Comparison of ENCODE assay signal across 18 cellular contexts in genomic region chr21:45053561-45053960, GRCh38.
"Had no signal": no experiment of that assay in that cellular context is flagged by ENCODE, and none has a peak within 500 bp of the region (broad histone marks: within the 10 kb centered on the region; RNA-seq: fewer than 3 reads in every experiment).

No MANE protein-coding gene starts in this region.

- H3K36me3 Mint-ChIP-seq: naive thymus-derived CD4-positive, alpha-beta T cell; stimulated activated effector memory CD8-positive, alpha-beta T cell treated with anti-CD3 and anti-CD28 coated beads, Interleukin-12 subunit alpha, Interleukin-12 subunit beta, amount 100 ng/mL, for 72 hours had no signal

- H3K27ac Mint-ChIP-seq: naive thymus-derived CD4-positive, alpha-beta T cell; stimulated activated effector memory CD8-positive, alpha-beta T cell treated with anti-CD3 and anti-CD28 coated beads, Interleukin-12 subunit alpha, Interleukin-12 subunit beta, amount 100 ng/mL, for 72 hours had no signal

- DNase-seq: dorsolateral prefrontal cortex; effector CD8-positive, alpha-beta T cell; foreskin melanocyte; heart right ventricle; hypothalamus; kidney glomerular epithelial cell; mesendoderm; naive thymus-derived CD4-positive, alpha-beta T cell; nephron progenitor cell; ovary; stimulated activated CD4-positive, alpha-beta T cell treated with anti-CD3 and anti-CD28 coated beads, Interleukin-4, amount 100 ng/mL, for 1 hour; stimulated activated CD8-positive, alpha-beta memory T cell treated with anti-CD3 and anti-CD28 coated beads, Interleukin-4, amount 100 ng/mL, for 48 hours; stimulated activated naive CD8-positive, alpha-beta T cell treated with anti-CD3 and anti-CD28 coated beads, Interleukin-15, Interleukin-2, amounts not matched to agents 100 U/mL and 50 U/mL, for 24 hours; transverse colon had no signal

- H3K4me3 ChIP-seq: dorsolateral prefrontal cortex, heart right ventricle, ovary, right atrium auricular region, smooth muscle cell, transverse colon had no signal

- H3K9me3 Mint-ChIP-seq: nephron progenitor cell; stimulated activated effector memory CD8-positive, alpha-beta T cell treated with anti-CD3 and anti-CD28 coated beads, Interleukin-12 subunit alpha, Interleukin-12 subunit beta, amount 100 ng/mL, for 72 hours had no signal

- ATAC-seq: heart right ventricle; naive thymus-derived CD4-positive, alpha-beta T cell; stimulated activated effector memory CD8-positive, alpha-beta T cell treated with anti-CD3 and anti-CD28 coated beads, Interleukin-12 subunit alpha, Interleukin-12 subunit beta, amount 100 ng/mL, for 72 hours; stimulated activated naive CD8-positive, alpha-beta T cell treated with anti-CD3 and anti-CD28 coated beads, Interleukin-15, Interleukin-2, amounts not matched to agents 100 U/mL and 50 U/mL, for 24 hours had no signal

- H3K27ac ChIP-seq: dorsolateral prefrontal cortex, heart right ventricle, neutrophil, ovary, right atrium auricular region, transverse colon had no signal

- H3K4me1 ChIP-seq: right atrium auricular region, transverse colon had no signal

- H3K4me3 Mint-ChIP-seq: naive thymus-derived CD4-positive, alpha-beta T cell; nephron progenitor cell; stimulated activated effector memory CD8-positive, alpha-beta T cell treated with anti-CD3 and anti-CD28 coated beads, Interleukin-12 subunit alpha, Interleukin-12 subunit beta, amount 100 ng/mL, for 72 hours had no signal

- H3K27me3 ChIP-seq: heart right ventricle, ovary, right atrium auricular region had no signal

- H3K4me1 Mint-ChIP-seq: stimulated activated effector memory CD8-positive, alpha-beta T cell treated with anti-CD3 and anti-CD28 coated beads, Interleukin-12 subunit alpha, Interleukin-12 subunit beta, amount 100 ng/mL, for 72 hours had no signal

- H3K36me3 ChIP-seq: heart right ventricle, neutrophil, ovary, right atrium auricular region, transverse colon had no signal

- H3K4me2 ChIP-seq: smooth muscle cell had no signal

- H3K9me3 ChIP-seq: heart right ventricle, neutrophil, ovary, right atrium auricular region, transverse colon had no signal
